8 cellular contexts compared by ENCODE assay signal in genomic region chr6:12013368-12013617, GRCh38. TPM values are rescaled to one million over a fixed set of nuclear protein-coding genes. Genes with fewer than 3 reads are reported as not detected.
A peak's percentile ranks its signal among the peaks of the same experiment; 100 is the strongest.
DNase-seq lines count a peak whose midpoint lies in the region; ATAC-seq, FAIRE-seq and TF ChIP-seq lines count a peak whose summit lies in the region.

No MANE protein-coding gene starts in this region.

- no peak for TF ChIP-seq CTCF in GM12865 (IDR thresholded peaks at IDR 0.05; ENCODE audit: insufficient read depth, low read depth, low read length, missing control alignments)
- TF ChIP-seq CTCF in fibroblast of pulmonary artery (IDR thresholded peaks at IDR 0.05; ENCODE audit: low read length, missing control alignments): no peak
- no peak for TF ChIP-seq CTCF in sigmoid colon (IDR thresholded peaks at IDR 0.05)

- peak overlapping the region; percentile 65 for H3K4me3 ChIP-seq in GM12865 (ENCODE audit: low read depth, low read length)
- H3K4me3 ChIP-seq in SK-N-MC: peak overlapping the region; percentile 85
- H3K4me3 ChIP-seq in fibroblast of pulmonary artery (replicated peaks; ENCODE audit: low read depth, low read length): peak overlapping the region; percentile 87
- H3K4me3 ChIP-seq in sigmoid colon: peak overlapping the region; percentile 74 to 93 (median 81)

- no peak for FAIRE-seq in H54 (lab: Jason Lieb, UNC)

- intact Hi-C loops in sigmoid colon (cut with DNase I): loop anchor here (5.0 to 10.0 kb wide), 2 partner anchors 356 to 918 kb away; partner anchors contain the start of gene SMIM13

- H3K4me1 ChIP-seq in sigmoid colon: peaks cover 0 to 28% (median 26%) of the 10 kb centered on the region in 4 donors

- H3K9me3 ChIP-seq in SK-N-MC (ENCODE audit: low read depth, low read length) (no peaks in the 10 kb centered on the region), sigmoid colon (no peaks in the 10 kb centered on the region)

- H3K36me3 ChIP-seq in SK-N-MC (ENCODE audit: insufficient read depth, low read length): peaks cover 26% of the 10 kb centered on the region
- peaks cover 0 to 19% (median 7%) of the 10 kb centered on the region in 4 donors for H3K36me3 ChIP-seq in sigmoid colon

- peak overlapping the region; percentile 83 for H3K27ac ChIP-seq in SK-N-MC
- H3K27ac ChIP-seq in sigmoid colon: peak overlapping the region; percentile 93 to 99 (median 98)

- ATAC-seq in HG02763 (IDR thresholded peaks at IDR 0.05; ENCODE audit: unreplicated experiment): no peak
- no peak for ATAC-seq in HG03196 (IDR thresholded peaks at IDR 0.05; ENCODE audit: unreplicated experiment)

- WGBS in sigmoid colon, 2 donors: 2 to 11% methylated on average over 8 of the region's 8 CpGs

- TF ChIP-seq EP300 in sigmoid colon (IDR thresholded peaks at IDR 0.05): no peak

- TF ChIP-seq POLR2A in sigmoid colon (IDR thresholded peaks at IDR 0.05) (no peak), H54 (IDR thresholded peaks at IDR 0.05; ENCODE audit: low read depth, low read length) (no peak)

- H3K9ac ChIP-seq in SK-N-MC (ENCODE audit: insufficient read length): peak overlapping the region; percentile 61

- no peak for DNase-seq in GM12865 (ENCODE audit: low read depth)
- DNase-seq in SK-N-MC (ENCODE audit: low read depth, low spot score): no peak
- DNase-seq in fibroblast of pulmonary artery (ENCODE audit: low read depth): no peak
- DNase-seq in sigmoid colon: no peak
- DNase-seq in HUDEP-2 (lab: John Stamatoyannopoulos, UW; ENCODE audit: unreplicated experiment in 76 of 76): no peak
- DNase-seq in H54 (ENCODE audit: insufficient read length, low spot score): no peak

- no peaks in the 10 kb centered on the region for H3K27me3 ChIP-seq in sigmoid colon

RNA-seq across cellular contexts. Expression of gene HIVEP1, which starts 1.2 kb away (rescaled TPM):
- 10 to 100 TPM; 13.2 to 28.5 (median 19.4) TPM for total RNA-seq in sigmoid colon
- polyA plus RNA-seq in sigmoid colon: 10 to 100 TPM in 1 of 3 donors, 1 to 10 TPM in 2; 4.6 to 10.5 (median 4.8) TPM
